9 cellular contexts compared by ENCODE assay signal in genomic region chr20:31570735-31571617, GRCh38. TPM values are rescaled to one million over a fixed set of nuclear protein-coding genes. Genes with fewer than 3 reads are reported as not detected.
DNase-seq lines count a peak whose midpoint lies in the region; TF ChIP-seq lines count a peak whose summit lies in the region.
"Had no signal": no experiment of that assay in that cellular context is flagged by ENCODE, and none has a peak within 500 bp of the region (broad histone marks: within the 10 kb centered on the region; RNA-seq: fewer than 3 reads in every experiment).

No MANE protein-coding gene starts in this region.

- H3K4me1 ChIP-seq in tibial artery, result peaks cover 0 to 44% (median 28%) of the 10 kb centered on the region in 4 donors

- TF ChIP-seq CTCF in tibial artery (IDR thresholded peaks at IDR 0.05), result no peak

- H3K4me3 Mint-ChIP-seq in activated naive CD4-positive, alpha-beta T cell treated with anti-CD3 and anti-CD28 coated beads for 36 hours, result peak overlapping the region; percentile 78
- H3K4me3 Mint-ChIP-seq in activated naive CD8-positive, alpha-beta T cell treated with anti-CD3 and anti-CD28 coated beads for 36 hours, result no peak overlapping the region

- no peaks in the 10 kb centered on the region for H3K9me3 ChIP-seq in tibial artery
- H3K9me3 ChIP-seq: pancreas had no signal

- no peaks in the 10 kb centered on the region for H3K36me3 Mint-ChIP-seq in activated naive CD4-positive, alpha-beta T cell treated with anti-CD3 and anti-CD28 coated beads for 36 hours (ENCODE audit: low read depth)
- H3K36me3 Mint-ChIP-seq in activated naive CD8-positive, alpha-beta T cell treated with anti-CD3 and anti-CD28 coated beads for 36 hours, result peaks cover 3% of the 10 kb centered on the region

- peak overlapping the region; percentile 87 for H3K27ac ChIP-seq in tibial artery

- H3K4me3 ChIP-seq in tibial artery, result no peak overlapping the region
- H3K4me3 ChIP-seq: pancreas had no signal

- intact Hi-C loops in activated naive CD4-positive, alpha-beta T cell treated with anti-CD3 and anti-CD28 coated beads for 36 hours (cut with micrococcal nuclease), result loop anchor here (5.0 kb wide), 1 partner anchor 106 kb away; no protein-coding TSS in a partner anchor
- intact Hi-C loops in tibial artery (cut with DNase I; ENCODE audit: low total_unique reads), result no loop called here

- no peak overlapping the region for H3K27ac Mint-ChIP-seq in activated naive CD4-positive, alpha-beta T cell treated with anti-CD3 and anti-CD28 coated beads for 36 hours
- peak overlapping the region; percentile 16 for H3K27ac Mint-ChIP-seq in activated naive CD8-positive, alpha-beta T cell treated with anti-CD3 and anti-CD28 coated beads for 36 hours

- H3K4me1 Mint-ChIP-seq in activated naive CD4-positive, alpha-beta T cell treated with anti-CD3 and anti-CD28 coated beads for 36 hours (ENCODE audit: low read depth), result peaks cover 27% of the 10 kb centered on the region
- H3K4me1 Mint-ChIP-seq in activated naive CD8-positive, alpha-beta T cell treated with anti-CD3 and anti-CD28 coated beads for 36 hours, result peaks cover 38% of the 10 kb centered on the region

- CTCF ChIA-PET in activated naive CD4-positive, alpha-beta T cell treated with anti-CD3 and anti-CD28 coated beads for 36 hours (lab: Charles Lee), result interaction anchor here (0.6 to 14.0 kb wide), 6 partner anchors 13 to 60 kb away, joined by 3 to 330 read pairs (median 12); partner anchors contain the start of gene ID1

- no peaks in the 10 kb centered on the region for H3K9me3 Mint-ChIP-seq in activated naive CD4-positive, alpha-beta T cell treated with anti-CD3 and anti-CD28 coated beads for 36 hours
- H3K9me3 Mint-ChIP-seq in activated naive CD8-positive, alpha-beta T cell treated with anti-CD3 and anti-CD28 coated beads for 36 hours, result no peaks in the 10 kb centered on the region

- DNase-seq in activated naive CD4-positive, alpha-beta T cell treated with anti-CD3 and anti-CD28 coated beads for 36 hours, result no peak
- DNase-seq in activated naive CD4-positive, alpha-beta T cell treated with Interleukin-2 at 50 U/mL for 16 hours, result no peak
- DNase-seq in activated naive CD8-positive, alpha-beta T cell treated with anti-CD3 and anti-CD28 coated beads for 36 hours, result no peak
- peak; percentile 94 for DNase-seq in medulla oblongata (ENCODE audit: extremely low spot score)
- no peak for DNase-seq in tibial artery
- DNase-seq in SIG-M5 (lab: John Stamatoyannopoulos, UW), result no peak
- no peak for DNase-seq in AML-193 (lab: John Stamatoyannopoulos, UW)
- DNase-seq in stimulated activated CD4-positive, alpha-beta T cell treated with anti-CD3 and anti-CD28 coated beads, Interleukin-4, amount 100 ng/mL, for 4 hours, result no peak

- H3K27me3 ChIP-seq in tibial artery, result no peaks in the 10 kb centered on the region
- H3K27me3 ChIP-seq: pancreas had no signal

- H3K36me3 ChIP-seq in tibial artery, result peaks cover 0 to 21% (median 6%) of the 10 kb centered on the region in 3 donors

- no peaks in the 10 kb centered on the region for H3K27me3 Mint-ChIP-seq in activated naive CD4-positive, alpha-beta T cell treated with anti-CD3 and anti-CD28 coated beads for 36 hours (ENCODE audit: low read depth)
- H3K27me3 Mint-ChIP-seq in activated naive CD8-positive, alpha-beta T cell treated with anti-CD3 and anti-CD28 coated beads for 36 hours, result no peaks in the 10 kb centered on the region

RNA-seq across cellular contexts. Expression of gene ID1, which starts 34.1 kb away (rescaled TPM):
- total RNA-seq in activated naive CD4-positive, alpha-beta T cell treated with anti-CD3 and anti-CD28 coated beads for 36 hours, result 1 to 10 TPM; 1.8 to 2.4 TPM
- under 1 TPM; 0.36 to 0.37 TPM for total RNA-seq in activated naive CD8-positive, alpha-beta T cell treated with anti-CD3 and anti-CD28 coated beads for 36 hours

RNA-seq across cellular contexts. Expression of gene HM13, which starts 56.7 kb away (rescaled TPM):
- total RNA-seq in activated naive CD4-positive, alpha-beta T cell treated with anti-CD3 and anti-CD28 coated beads for 36 hours, result 10 to 100 TPM; 67.3 to 69.4 TPM
- 100 to 1,000 TPM; 137 to 142 TPM for total RNA-seq in activated naive CD8-positive, alpha-beta T cell treated with anti-CD3 and anti-CD28 coated beads for 36 hours
